Comparison of ENCODE assay signal across 21 cellular contexts in genomic region chr10:113754768-113755167, GRCh38. TPM values are rescaled to one million over a fixed set of nuclear protein-coding genes. Genes with fewer than 3 reads are reported as not detected.
"Had no signal": no experiment of that assay in that cellular context is flagged by ENCODE, and none has a peak within 500 bp of the region (broad histone marks: within the 10 kb centered on the region; RNA-seq: fewer than 3 reads in every experiment).

No MANE protein-coding gene starts in this region.

- H3K27ac ChIP-seq: cardiac muscle cell, right atrium auricular region, upper lobe of right lung had no signal

- ATAC-seq: SK-N-SH treated with all-trans-retinoic acid at 6 μM for 48 hours, T-cell, upper lobe of right lung had no signal

- H3K27me3 ChIP-seq: right atrium auricular region, upper lobe of right lung had no signal

- H3K36me3 ChIP-seq: cardiac muscle cell, right atrium auricular region, upper lobe of right lung had no signal

- H3K4me1 ChIP-seq: right atrium auricular region, upper lobe of right lung had no signal

- H3K4me3 ChIP-seq: cardiac muscle cell, right atrium auricular region, upper lobe of right lung had no signal

- DNase-seq: activated B cell treated with CpG ODN at 0.5 μM for 24 hours; activated CD4-positive, alpha-beta memory T cell treated with anti-CD3 and anti-CD28 coated beads for 36 hours; activated CD4-positive, alpha-beta T cell treated with anti-CD3 and anti-CD28 coated beads for 4 hours; activated naive CD4-positive, alpha-beta T cell; activated naive CD8-positive, alpha-beta T cell treated with anti-CD3 and anti-CD28 coated beads for 36 hours; amniotic stem cell; dermis blood vessel endothelial cell; erythroblast; foreskin melanocyte; kidney glomerular epithelial cell; stimulated activated CD4-positive, alpha-beta T cell treated with anti-CD3 and anti-CD28 coated beads, Interleukin-15, amount 100 ng/mL, for 24 hours; stimulated activated CD4-positive, alpha-beta T cell treated with anti-CD3 and anti-CD28 coated beads, Interleukin-2, amount 100 ng/mL, for 48 hours; T-cell; upper lobe of right lung had no signal

- H3K9me3 ChIP-seq: right atrium auricular region, upper lobe of right lung had no signal

RNA-seq across cellular contexts. Expression of gene PLEKHS1, which starts 3.3 kb away (rescaled TPM):
- total RNA-seq: activated B cell treated with CpG ODN at 0.5 μM for 24 hours; activated CD4-positive, alpha-beta memory T cell treated with anti-CD3 and anti-CD28 coated beads for 36 hours; cardiac muscle cell; chondrocyte; dermis blood vessel endothelial cell; progenitor cell of endocrine pancreas; right atrium auricular region; T-cell; temporal lobe; upper lobe of right lung had no signal
- polyA plus RNA-seq: cardiac muscle cell, liver had no signal
